Comparison of ENCODE assay signal across 26 cellular contexts in genomic region chr7:101699399-101699798, GRCh38.
"Had no signal": no experiment of that assay in that cellular context is flagged by ENCODE, and none has a peak within 500 bp of the region (broad histone marks: within the 10 kb centered on the region; RNA-seq: fewer than 3 reads in every experiment).

No MANE protein-coding gene starts in this region.

- H3K4me1 ChIP-seq: adrenal gland, ascending aorta, foreskin keratinocyte, left lung, pancreas, stomach, suprapubic skin, tibial nerve, vagina had no signal

- H3K4me3 ChIP-seq: adrenal gland, ascending aorta, hepatocyte, left lung, lung, pancreas, stomach, suprapubic skin, tibial nerve, vagina had no signal

- DNase-seq: activated B cell treated with CpG ODN at 0.5 μM for 24 hours; activated CD4-positive, alpha-beta T cell treated with anti-CD3 and anti-CD28 coated beads for 36 hours; activated CD4-positive, alpha-beta T cell treated with anti-CD3 and anti-CD28 coated beads, Interleukin-2, amount 50 U/mL, for 4 hours; activated CD8-positive, alpha-beta memory T cell treated with anti-CD3 and anti-CD28 coated beads for 24 hours; activated CD8-positive, alpha-beta memory T cell treated with anti-CD3 and anti-CD28 coated beads, Interleukin-2, amount 50 U/mL, for 4 hours; activated naive CD4-positive, alpha-beta T cell; activated T-cell treated with anti-CD3 and anti-CD28 coated beads, Interleukin-2, amount 50 U/mL, for 24 hours; adrenal gland; central memory CD4-positive, alpha-beta T cell; effector memory CD4-positive, alpha-beta T cell; foreskin keratinocyte; kidney glomerular epithelial cell; left lung; naive thymus-derived CD4-positive, alpha-beta T cell; pancreas; stimulated activated CD4-positive, alpha-beta T cell treated with anti-CD3 and anti-CD28 coated beads, Interleukin-12 subunit alpha, Interleukin-12 subunit beta, amount 100 ng/mL, for 4 hours; stimulated activated CD4-positive, alpha-beta T cell treated with anti-CD3 and anti-CD28 coated beads, Interleukin-4, amount 100 ng/mL, for 4 hours; stomach; T-helper 9 cell had no signal

- H3K9me3 ChIP-seq: adrenal gland, ascending aorta, left lung, pancreas, stomach, suprapubic skin, tibial nerve, vagina had no signal

- H3K27me3 ChIP-seq: adrenal gland, ascending aorta, hepatocyte, pancreas, vagina had no signal

- ATAC-seq: activated CD4-positive, alpha-beta T cell treated with anti-CD3 and anti-CD28 coated beads for 36 hours; foreskin keratinocyte; left lung; naive thymus-derived CD4-positive, alpha-beta T cell; pancreas had no signal

- H3K27ac ChIP-seq: adrenal gland, ascending aorta, foreskin keratinocyte, hepatocyte, left lung, pancreas, stomach, suprapubic skin, tibial nerve, vagina had no signal

- H3K36me3 ChIP-seq: adrenal gland, ascending aorta, left lung, pancreas, stomach, suprapubic skin, tibial nerve, vagina had no signal

- H3K4me2 ChIP-seq: hepatocyte had no signal

- H2AFZ ChIP-seq: hepatocyte had no signal

- H3K79me2 ChIP-seq: hepatocyte had no signal

- FAIRE-seq: colon, pancreas had no signal
